ENCODE assay signal across 20 cellular contexts in genomic region chr17:40938981-40939380, GRCh38. TPM values are rescaled to one million over a fixed set of nuclear protein-coding genes. Genes with fewer than 3 reads are reported as not detected.
DNase-seq lines count a peak whose midpoint lies in the region; FAIRE-seq and TF ChIP-seq lines count a peak whose summit lies in the region.
"Had no signal": no experiment of that assay in that cellular context is flagged by ENCODE, and none has a peak within 500 bp of the region (broad histone marks: within the 10 kb centered on the region; RNA-seq: fewer than 3 reads in every experiment).

No MANE protein-coding gene starts in this region.

- no peak overlapping the region for H3K14ac ChIP-seq in mesenchymal stem cell (ENCODE audit: low read length in 2 of 2)

- H3K4me1 Mint-ChIP-seq in astrocyte (ENCODE audit: low read depth, unreplicated experiment), result peaks cover 9% of the 10 kb centered on the region
- H3K4me1 Mint-ChIP-seq in neural crest cell, result peaks cover 4% of the 10 kb centered on the region

- no peak for FAIRE-seq in astrocyte (lab: Jason Lieb, UNC)
- FAIRE-seq: GM12892, H1 had no signal

- H3K36me3 Mint-ChIP-seq in astrocyte (ENCODE audit: low read depth, unreplicated experiment) (no peaks in the 10 kb centered on the region), neural crest cell (ENCODE audit: low read depth) (no peaks in the 10 kb centered on the region)

- H3K4me3 ChIP-seq in astrocyte (ENCODE audit: insufficient read depth, low read depth, low read length), result no peak overlapping the region
- H3K4me3 ChIP-seq in SJCRH30, result no peak overlapping the region
- H3K4me3 ChIP-seq in mesenchymal stem cell (ENCODE audit: insufficient read depth in 1 of 2, low read depth in 1 of 2, low read length in 2 of 2), result no peak overlapping the region

- H3K4me2 ChIP-seq in astrocyte (ENCODE audit: low read length) (no peak overlapping the region), mesenchymal stem cell (ENCODE audit: low read length, poor library complexity, severe bottlenecking) (no peak overlapping the region)

- H3K27me3 Mint-ChIP-seq in astrocyte (ENCODE audit: low read depth, unreplicated experiment), result no peaks in the 10 kb centered on the region
- H3K27me3 Mint-ChIP-seq in neural crest cell (ENCODE audit: low read depth), result no peaks in the 10 kb centered on the region

- H3K9ac ChIP-seq in astrocyte (ENCODE audit: low read length) (no peak overlapping the region), mesenchymal stem cell (ENCODE audit: low read length) (no peak overlapping the region)

- H2AFZ ChIP-seq in astrocyte (ENCODE audit: low read depth, low read length) (no peak overlapping the region), mesenchymal stem cell (ENCODE audit: low read depth, low read length) (no peak overlapping the region)

- H2BK12ac ChIP-seq in mesenchymal stem cell (ENCODE audit: low read length in 2 of 2), result no peak overlapping the region

- no peak overlapping the region for H4K91ac ChIP-seq in mesenchymal stem cell (ENCODE audit: low read length)

- no peaks in the 10 kb centered on the region for H4K20me1 ChIP-seq in astrocyte (ENCODE audit: insufficient read depth, low read length)

- no peak overlapping the region for H2BK120ac ChIP-seq in mesenchymal stem cell (ENCODE audit: low read depth, low read length)

- no peak overlapping the region for H3K4ac ChIP-seq in mesenchymal stem cell (ENCODE audit: low read depth in 1 of 2, low read length in 2 of 2)

- H3K27me3 ChIP-seq in astrocyte (ENCODE audit: insufficient read depth, low read length) (no peaks in the 10 kb centered on the region), SJCRH30 (no peaks in the 10 kb centered on the region), mesenchymal stem cell (ENCODE audit: control insufficient read depth in 1 of 2, insufficient read depth in 1 of 2, low read length in 2 of 2) (no peaks in the 10 kb centered on the region)

- peaks cover 14% of the 10 kb centered on the region for H3K4me1 ChIP-seq in astrocyte (ENCODE audit: insufficient read depth, low read length)
- H3K4me1 ChIP-seq in SJCRH30, result peaks cover 10% of the 10 kb centered on the region; the same call in 1 of the 2 replicates
- peaks cover 3% of the 10 kb centered on the region for H3K4me1 ChIP-seq in mesenchymal stem cell (ENCODE audit: control insufficient read depth, insufficient read depth, low read depth, low read length)

- DNase-seq in GM03348 (ENCODE audit: low spot score) (peak; percentile 57), astrocyte (ENCODE audit: low read depth) (peak; percentile 90), neural crest cell (ENCODE audit: low read depth, low spot score) (no peak), SJCRH30 (no peak), mesenchymal stem cell (no peak), NCI-H526 treated with DMSO at 0.1 percent for 48 hours (lab: John Stamatoyannopoulos, UW) (no peak)
- no peak for DNase-seq in stimulated activated naive CD4-positive, alpha-beta T cell (lab: John Stamatoyannopoulos, UW)
- DNase-seq: C1 segment of cervical spinal cord, COR-L47, DMS53, HFFc6, Kasumi-1, NCI-H1105 treated with DMSO at 0.1 percent for 48 hours, NCI-H2029, NCI-H2171 treated with DMSO at 0.1 percent for 48 hours, NCI-H510A, SHP77 treated with DMSO at 0.1 percent for 48 hours had no signal

- 83% methylated on average over 3 of the region's 3 CpGs for WGBS in mesenchymal stem cell

- H3K27ac Mint-ChIP-seq in astrocyte (ENCODE audit: unreplicated experiment) (no peak overlapping the region), neural crest cell (ENCODE audit: unreplicated experiment) (peak overlapping the region; percentile 12)
- H3K27ac Mint-ChIP-seq: HFFc6 had no signal

- no peak overlapping the region for H3K18ac ChIP-seq in mesenchymal stem cell (ENCODE audit: low read depth in 1 of 2, low read length in 2 of 2)

- H3K4me3 Mint-ChIP-seq in astrocyte (ENCODE audit: unreplicated experiment) (no peak overlapping the region), neural crest cell (no peak overlapping the region)
- H3K4me3 Mint-ChIP-seq: HFFc6 had no signal

- TF ChIP-seq CTCF in astrocyte (IDR thresholded peaks at IDR 0.05; ENCODE audit: insufficient read depth, low read depth, low read length) (no peak), neural crest cell (conservative IDR thresholded peaks at IDR 0.05) (no peak)

- H2AK5ac ChIP-seq in mesenchymal stem cell (ENCODE audit: low read length, severe bottlenecking), result no peak overlapping the region

- no peak overlapping the region for H3K27ac ChIP-seq in astrocyte (ENCODE audit: low read depth, low read length)
- H3K27ac ChIP-seq in SJCRH30, result no peak overlapping the region
- H3K27ac ChIP-seq in mesenchymal stem cell (ENCODE audit: low read length, poor library complexity, severe bottlenecking), result no peak overlapping the region

- no peaks in the 10 kb centered on the region for H3K9me3 ChIP-seq in astrocyte (ENCODE audit: insufficient read depth, low read depth, low read length)
- H3K9me3 ChIP-seq in SJCRH30 (replicated peaks), result no peaks in the 10 kb centered on the region
- H3K9me3 ChIP-seq in mesenchymal stem cell (ENCODE audit: control insufficient read depth, low read length), result no peaks in the 10 kb centered on the region

- H3K79me1 ChIP-seq in mesenchymal stem cell (replicated peaks; ENCODE audit: low read length, poor library complexity, severe bottlenecking), result no peaks in the 10 kb centered on the region

- no peaks in the 10 kb centered on the region for H3K79me2 ChIP-seq in astrocyte (ENCODE audit: insufficient read depth, low read length)

- H3K9me3 Mint-ChIP-seq in astrocyte (ENCODE audit: unreplicated experiment) (peaks cover 2% of the 10 kb centered on the region), neural crest cell (no peaks in the 10 kb centered on the region)
- H3K9me3 Mint-ChIP-seq: HFFc6 had no signal

- H3K23ac ChIP-seq in mesenchymal stem cell (ENCODE audit: low read length in 2 of 2), result no peak overlapping the region

- H4K8ac ChIP-seq in mesenchymal stem cell (ENCODE audit: low read length), result no peak overlapping the region

- H2BK5ac ChIP-seq in mesenchymal stem cell (ENCODE audit: low read depth, low read length, poor library complexity, severe bottlenecking), result no peak overlapping the region

- H3K36me3 ChIP-seq in astrocyte (ENCODE audit: insufficient read depth, low read length) (no peaks in the 10 kb centered on the region), SJCRH30 (no peaks in the 10 kb centered on the region), mesenchymal stem cell (ENCODE audit: control insufficient read depth in 1 of 2, insufficient read depth in 2 of 2, low read depth in 1 of 2, low read length in 2 of 2) (no peaks in the 10 kb centered on the region)

- H2BK15ac ChIP-seq in mesenchymal stem cell (ENCODE audit: low read depth, poor library complexity, severe bottlenecking), result no peak overlapping the region

RNA-seq across cellular contexts. Expression of gene KRT23, which starts 1.5 kb away (rescaled TPM):
- not detected in 2 replicates for total RNA-seq in astrocyte
- total RNA-seq in neural crest cell, result not detected in 2 replicates
- not detected in 2 replicates for total RNA-seq in SJCRH30 (2014; rRNA removed; shearing (Covaris generic))
- not detected for polyA plus RNA-seq in mesenchymal stem cell (2013, experiment 1 of 2)
- not detected for polyA plus RNA-seq in mesenchymal stem cell (2013, experiment 2 of 2)
- total RNA-seq: H1 had no signal
- polyA plus RNA-seq: H1 had no signal

RNA-seq across cellular contexts. Expression of gene KRT39, which starts 27.8 kb away (rescaled TPM):
- total RNA-seq in astrocyte (not detected in 2 replicates), neural crest cell (not detected in 2 replicates)
- not detected in 2 replicates for total RNA-seq in SJCRH30 (2014; rRNA removed; shearing (Covaris generic))
- polyA plus RNA-seq in mesenchymal stem cell (2013, experiment 1 of 2), result 0.06 TPM
- not detected for polyA plus RNA-seq in mesenchymal stem cell (2013, experiment 2 of 2)
- total RNA-seq: H1, HFFc6 had no signal
- polyA plus RNA-seq: H1 had no signal

RNA-seq across cellular contexts. Expression of gene KRT40, which starts 45.1 kb away (rescaled TPM):
- total RNA-seq in astrocyte, result not detected in 2 replicates
- total RNA-seq in neural crest cell, result not detected in 2 replicates
- total RNA-seq in SJCRH30 (2014; rRNA removed; shearing (Covaris generic)), result not detected in 2 replicates
- polyA plus RNA-seq in mesenchymal stem cell (2013, experiment 1 of 2), result not detected
- polyA plus RNA-seq in mesenchymal stem cell (2013, experiment 2 of 2), result not detected
- total RNA-seq: H1, HFFc6 had no signal
- polyA plus RNA-seq: AG04450, H1 had no signal

RNA-seq across cellular contexts. Expression of gene KRT20, which starts 53.9 kb away (rescaled TPM):
- total RNA-seq in astrocyte (not detected in 2 replicates), neural crest cell (not detected in 2 replicates)
- 0.08 and 0.28 TPM in 2 replicates for total RNA-seq in SJCRH30 (2014; rRNA removed; shearing (Covaris generic))
- not detected for polyA plus RNA-seq in mesenchymal stem cell (2013, experiment 1 of 2)
- polyA plus RNA-seq in mesenchymal stem cell (2013, experiment 2 of 2), result not detected
- total RNA-seq: H1, HFFc6 had no signal
- polyA plus RNA-seq: AG04450, H1 had no signal

RNA-seq across cellular contexts. Expression of gene KRTAP3-3, which starts 55.0 kb away (rescaled TPM):
- not detected in 2 replicates for total RNA-seq in astrocyte
- total RNA-seq in neural crest cell, result not detected in 2 replicates
- not detected in 2 replicates for total RNA-seq in SJCRH30 (2014; rRNA removed; shearing (Covaris generic))
- not detected for polyA plus RNA-seq in mesenchymal stem cell (2013, experiment 1 of 2)
- not detected for polyA plus RNA-seq in mesenchymal stem cell (2013, experiment 2 of 2)
- total RNA-seq: H1, HFFc6 had no signal
- polyA plus RNA-seq: AG04450, H1 had no signal

Comparison
In these comparisons a context has a peak if more than half of its experiments do, and no peak if none do; other contexts are left out.
1. DNase-seq: peak in GM03348 (single experiment) and astrocyte (single experiment); none in neural crest cell (single experiment), stimulated activated naive CD4-positive, alpha-beta T cell (0 of 6), SJCRH30 (0 of 2), mesenchymal stem cell (single experiment) and NCI-H526 treated with DMSO at 0.1 percent for 48 hours (single experiment).